ENCODE assay signal across 1 cellular context in the genomic region with DNA sequence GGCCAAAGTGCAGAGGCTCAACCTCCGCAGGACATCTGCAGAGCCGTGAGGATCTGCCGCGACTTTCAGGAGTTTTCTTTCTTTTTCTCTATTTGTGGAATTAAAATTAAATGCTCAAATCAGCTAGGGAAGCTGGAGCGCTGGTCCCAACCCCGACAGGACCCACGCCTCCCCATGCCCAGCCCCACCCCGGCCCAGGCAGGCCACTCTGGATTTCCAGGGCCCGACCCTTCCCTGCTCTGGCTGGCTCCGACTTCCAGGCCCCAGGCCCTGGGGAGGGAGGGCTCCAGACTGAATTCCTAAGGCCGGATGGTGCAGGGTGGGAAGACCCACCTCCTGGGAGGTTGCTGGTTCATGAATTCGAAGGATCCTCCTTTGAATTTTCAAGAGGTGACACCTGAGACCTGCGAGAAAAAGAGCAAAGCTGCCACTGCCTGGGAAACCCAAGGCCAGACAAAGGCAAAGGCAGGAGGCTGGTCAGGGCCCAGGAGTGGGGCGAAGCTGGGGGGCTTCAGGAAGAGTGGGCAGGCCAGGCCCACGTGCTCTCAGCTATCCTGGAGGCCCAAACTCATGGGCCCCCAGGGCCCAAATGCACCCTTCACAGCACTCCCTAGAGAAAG.
TF ChIP-seq lines count a peak whose summit lies in the region.

No MANE protein-coding gene starts in this region.

TF ChIP-seq in H1, 55 proteins besides CTCF, POLR2A, EP300 and RAD21:
- 0 out of 2 replicates have a peak, but pooled peaks have one; percentile 18 for TF ChIP-seq TEAD4 (IDR thresholded peaks at IDR 0.05; ENCODE audit: low read depth, low read length)
- TF ChIP-seq, protein P1, sequence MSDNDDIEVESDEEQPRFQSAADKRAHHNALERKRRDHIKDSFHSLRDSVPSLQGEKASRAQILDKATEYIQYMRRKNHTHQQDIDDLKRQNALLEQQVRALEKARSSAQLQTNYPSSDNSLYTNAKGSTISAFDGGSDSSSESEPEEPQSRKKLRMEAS (IDR thresholded peaks at IDR 0.05), result peak; percentile 59
- TF ChIP-seq CREB1 (IDR thresholded peaks at IDR 0.05), result no peak
- TF ChIP-seq ASH2L (IDR thresholded peaks at IDR 0.05; ENCODE audit: low read length), result peak; percentile 21
- TF ChIP-seq CTBP2 (IDR thresholded peaks at IDR 0.05; ENCODE audit: borderline replicate concordance, insufficient read depth, insufficient read length, low read length), result no peak
- no peak for TF ChIP-seq RNF2 (IDR thresholded peaks at IDR 0.05; ENCODE audit: borderline replicate concordance, low read depth, low read length, missing control alignments, poor library complexity, severe bottlenecking)
- TF ChIP-seq, protein P2, sequence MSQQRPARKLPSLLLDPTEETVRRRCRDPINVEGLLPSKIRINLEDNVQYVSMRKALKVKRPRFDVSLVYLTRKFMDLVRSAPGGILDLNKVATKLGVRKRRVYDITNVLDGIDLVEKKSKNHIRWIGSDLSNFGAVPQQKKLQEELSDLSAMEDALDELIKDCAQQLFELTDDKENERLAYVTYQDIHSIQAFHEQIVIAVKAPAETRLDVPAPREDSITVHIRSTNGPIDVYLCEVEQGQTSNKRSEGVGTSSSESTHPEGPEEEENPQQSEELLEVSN (IDR thresholded peaks at IDR 0.05), result peak; percentile 85
- TF ChIP-seq TBP (IDR thresholded peaks at IDR 0.05; ENCODE audit: low read depth, low read length), result no peak
